Comparison of ENCODE assay signal across 21 cellular contexts in the genomic region with DNA sequence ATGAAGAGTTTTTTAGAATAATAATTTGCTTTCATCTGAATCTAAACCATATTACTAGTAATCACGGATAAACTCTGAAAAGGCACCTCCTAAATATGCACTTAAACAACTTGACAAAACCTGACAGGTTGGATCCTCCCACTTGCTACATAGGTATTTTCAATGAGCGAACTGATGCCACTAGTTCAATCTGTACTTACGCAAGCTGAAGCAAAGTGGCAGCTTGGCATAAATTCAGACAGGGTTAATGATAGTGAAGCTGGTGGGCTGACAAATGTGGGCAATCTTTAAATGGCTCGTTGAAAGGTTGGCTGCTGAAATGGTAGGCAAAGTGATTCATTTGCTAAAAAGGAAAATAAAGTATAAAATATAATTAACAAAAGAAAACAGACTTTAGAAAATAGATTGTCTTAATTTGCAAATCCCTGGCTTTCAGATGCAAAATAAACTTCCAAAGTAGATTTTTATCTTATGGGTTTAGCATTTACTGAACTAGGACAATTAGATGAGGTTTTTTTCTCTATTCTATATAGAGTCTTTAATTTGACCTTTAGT.
"Had no signal": no experiment of that assay in that cellular context is flagged by ENCODE, and none has a peak within 500 bp of the region (broad histone marks: within the 10 kb centered on the region; RNA-seq: fewer than 3 reads in every experiment).

No MANE protein-coding gene starts in this region.

- H3K4me1 ChIP-seq: heart left ventricle, pancreas, right atrium auricular region, sigmoid colon, testis, tibial nerve, upper lobe of right lung, vagina had no signal

- H3K9me3 ChIP-seq: heart left ventricle, pancreas, right atrium auricular region, sigmoid colon, testis, tibial nerve, upper lobe of right lung, vagina had no signal

- H3K4me3 ChIP-seq: heart left ventricle, pancreas, right atrium auricular region, sigmoid colon, skin epidermis, testis, tibial nerve, upper lobe of right lung, vagina had no signal

- DNase-seq: effector memory CD4-positive, alpha-beta T cell; erythroblast; foreskin melanocyte; heart left ventricle; hippocampal formation; kidney glomerular epithelial cell; mesendoderm; naive B cell; occipital lobe; pancreas; sigmoid colon; stimulated activated CD4-positive, alpha-beta T cell treated with anti-CD3 and anti-CD28 coated beads, Interleukin-2, amount 100 ng/mL, for 24 hours; stimulated activated CD4-positive, alpha-beta T cell treated with anti-CD3 and anti-CD28 coated beads, Interleukin-4, amount 100 ng/mL, for 4 hours; stimulated activated naive B cell treated with anti-CD40 and anti-IgM and Interleukin-4, amounts not matched to agents 10 μg/mL and 1 μg/mL and 100 μg/mL, for 72 hours; stimulated activated naive CD8-positive, alpha-beta T cell treated with anti-CD3 and anti-CD28 coated beads, Interleukin-15, amount 100 ng/mL, for 72 hours; testis; upper lobe of right lung had no signal

- H3K36me3 ChIP-seq: heart left ventricle, pancreas, right atrium auricular region, sigmoid colon, tibial nerve, upper lobe of right lung, vagina had no signal

- ATAC-seq: heart left ventricle; pancreas; stimulated activated naive B cell treated with anti-CD40 and anti-IgM and Interleukin-4, amounts not matched to agents 10 μg/mL and 1 μg/mL and 100 μg/mL, for 72 hours; stimulated activated naive CD8-positive, alpha-beta T cell treated with anti-CD3 and anti-CD28 coated beads, Interleukin-15, amount 100 ng/mL, for 72 hours; upper lobe of right lung had no signal

- H3K27me3 ChIP-seq: heart left ventricle, pancreas, right atrium auricular region, sigmoid colon, testis, tibial nerve, upper lobe of right lung, vagina had no signal
